In the genomic region with DNA sequence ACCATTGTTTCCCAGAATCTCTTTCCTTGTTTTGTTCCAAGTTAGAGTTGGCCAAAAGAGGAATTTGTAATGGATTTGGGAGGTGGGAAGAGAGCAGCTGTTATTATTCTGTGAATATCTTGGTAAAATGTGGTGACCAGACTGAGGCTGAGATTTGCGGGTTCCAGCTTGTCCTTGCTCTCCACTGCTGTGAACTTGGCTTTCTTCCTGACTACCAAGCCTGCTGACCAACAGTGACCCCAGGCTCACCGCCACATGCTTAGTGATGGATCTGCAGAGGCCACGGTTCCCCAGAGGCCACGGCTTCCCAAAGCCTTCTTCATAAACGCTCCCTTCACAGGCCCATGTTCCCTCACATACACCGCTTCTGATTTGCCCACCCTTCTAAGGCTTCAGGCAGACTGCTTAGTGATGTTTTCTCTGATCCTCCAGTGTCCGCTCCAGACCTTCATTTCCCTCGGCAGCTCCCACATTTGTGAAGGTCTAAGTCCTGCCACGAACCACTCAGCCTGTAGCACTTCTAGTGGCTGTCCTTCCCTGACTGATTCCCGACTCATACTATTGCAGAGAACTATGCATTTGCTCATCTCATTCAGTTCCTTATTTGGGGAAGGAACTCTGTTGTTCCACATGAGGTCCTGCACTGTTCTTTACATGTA, we compare ENCODE assay signal across 18 cellular contexts.
DNase-seq lines count a peak whose midpoint lies in the region; ATAC-seq and TF ChIP-seq lines count a peak whose summit lies in the region.
"Had no signal": no experiment of that assay in that cellular context is flagged by ENCODE, and none has a peak within 500 bp of the region (broad histone marks: within the 10 kb centered on the region; RNA-seq: fewer than 3 reads in every experiment).

No MANE protein-coding gene starts in this region.

- ATAC-seq in Right ventricle myocardium inferior: peak; percentile 93

- H3K9ac ChIP-seq in skeletal muscle tissue (ENCODE audit: low read depth in 1 of 3, low read length in 3 of 3): no peak overlapping the region

- H3K4me1 ChIP-seq in right atrium auricular region (no peaks in the 10 kb centered on the region), left ventricle myocardium inferior (peaks cover 8% of the 10 kb centered on the region), skeletal muscle tissue (ENCODE audit: control insufficient read depth in 3 of 3, insufficient read depth in 3 of 3, low read length in 3 of 3) (peaks cover 2 to 8% (median 4%) of the 10 kb centered on the region in 3 donors)

- H3K36me3 ChIP-seq in right atrium auricular region: no peaks in the 10 kb centered on the region
- no peaks in the 10 kb centered on the region for H3K36me3 ChIP-seq in left ventricle myocardium inferior
- no peaks in the 10 kb centered on the region for H3K36me3 ChIP-seq in skeletal muscle tissue (ENCODE audit: control insufficient read depth in 3 of 3, insufficient read depth in 3 of 3, low read length in 3 of 3)
- no peaks in the 10 kb centered on the region for H3K36me3 ChIP-seq in MG63

- CTCF ChIA-PET in activated CD4-positive, alpha-beta memory T cell treated with anti-CD3 and anti-CD28 coated beads for 36 hours (lab: Charles Lee): no interaction called here

- H3K27ac Mint-ChIP-seq in activated CD4-positive, alpha-beta memory T cell treated with anti-CD3 and anti-CD28 coated beads for 36 hours: no peak overlapping the region

- no peaks in the 10 kb centered on the region for H3K9me3 ChIP-seq in right atrium auricular region
- no peaks in the 10 kb centered on the region for H3K9me3 ChIP-seq in left ventricle myocardium inferior (replicated peaks)
- H3K9me3 ChIP-seq in skeletal muscle tissue (ENCODE audit: control insufficient read depth in 3 of 3, low read length in 3 of 3): no peaks in the 10 kb centered on the region
- no peaks in the 10 kb centered on the region for H3K9me3 ChIP-seq in MG63

- intact Hi-C loops in Right ventricle myocardium inferior (cut with DNase I) (no loop called here), left ventricle myocardium inferior (cut with micrococcal nuclease) (no loop called here)
- intact Hi-C loops in activated CD4-positive, alpha-beta memory T cell treated with anti-CD3 and anti-CD28 coated beads for 36 hours (cut with micrococcal nuclease): no loop called here

- POLR2A ChIA-PET in activated CD4-positive, alpha-beta memory T cell treated with anti-CD3 and anti-CD28 coated beads for 36 hours (lab: Charles Lee): no interaction called here

- H3K4me3 Mint-ChIP-seq in activated CD4-positive, alpha-beta memory T cell treated with anti-CD3 and anti-CD28 coated beads for 36 hours: no peak overlapping the region

- H3K4me1 Mint-ChIP-seq in activated CD4-positive, alpha-beta memory T cell treated with anti-CD3 and anti-CD28 coated beads for 36 hours (ENCODE audit: low read depth): no peaks in the 10 kb centered on the region

- H3K27ac ChIP-seq in right atrium auricular region (peak overlapping the region in 1 of 2 donors; percentile 50), left ventricle myocardium inferior (replicated peaks) (peak overlapping the region; percentile 69), skeletal muscle tissue (ENCODE audit: low read depth, low read length) (peak overlapping the region; percentile 54)

- H3K36me3 Mint-ChIP-seq in activated CD4-positive, alpha-beta memory T cell treated with anti-CD3 and anti-CD28 coated beads for 36 hours: no peaks in the 10 kb centered on the region

- no peaks in the 10 kb centered on the region for H3K9me3 Mint-ChIP-seq in activated CD4-positive, alpha-beta memory T cell treated with anti-CD3 and anti-CD28 coated beads for 36 hours

- DNase-seq in Right ventricle myocardium inferior (ENCODE audit: missing footprints) (peak; percentile 75), right atrium auricular region (ENCODE audit: low spot score) (no peak), left ventricle myocardium inferior (peak; percentile 75), MG63 (no peak), amygdala (lab: John Stamatoyannopoulos, UW) (no peak)
- DNase-seq in activated CD4-positive, alpha-beta memory T cell treated with anti-CD3 and anti-CD28 coated beads for 36 hours: no peak
- no peak for DNase-seq in stimulated activated CD8-positive, alpha-beta memory T cell treated with anti-CD3 and anti-CD28 coated beads, Interleukin-4, amount 100 ng/mL, for 48 hours
- DNase-seq: 8988T, COR-L47, DMS 273 treated with DMSO at 0.1 percent for 48 hours, DND-41, HCEC 1CT, NCI-H1092 treated with DMSO at 0.1 percent for 48 hours, NCI-H2081 treated with DMSO at 0.1 percent for 48 hours, NCI-H446 treated with DMSO at 0.1 percent for 48 hours, NCI-H748 treated with DMSO at 0.1 percent for 48 hours, SIG-M5 had no signal

- no peak overlapping the region for H3K4me3 ChIP-seq in right atrium auricular region
- no peak overlapping the region for H3K4me3 ChIP-seq in left ventricle myocardium inferior
- no peak overlapping the region for H3K4me3 ChIP-seq in skeletal muscle tissue (ENCODE audit: low read length in 3 of 3)
- no peak overlapping the region for H3K4me3 ChIP-seq in MG63

- no peak for TF ChIP-seq CTCF in right atrium auricular region (IDR thresholded peaks at IDR 0.05)
- no peak for TF ChIP-seq CTCF in left ventricle myocardium inferior (IDR thresholded peaks at IDR 0.05; ENCODE audit: borderline replicate concordance)

- peaks cover 3% of the 10 kb centered on the region for H3K27me3 Mint-ChIP-seq in activated CD4-positive, alpha-beta memory T cell treated with anti-CD3 and anti-CD28 coated beads for 36 hours

- no peaks in the 10 kb centered on the region for H3K27me3 ChIP-seq in right atrium auricular region
- no peaks in the 10 kb centered on the region for H3K27me3 ChIP-seq in left ventricle myocardium inferior (ENCODE audit: low read depth)
- H3K27me3 ChIP-seq in skeletal muscle tissue (ENCODE audit: control insufficient read depth in 3 of 3, insufficient read depth in 3 of 3, low read length in 3 of 3): no peaks in the 10 kb centered on the region
- 0 out of 2 replicates have a peak, but pooled peaks cover 2% of the 10 kb centered on the region for H3K27me3 ChIP-seq in MG63

Comparison
In these comparisons a context has a peak if more than half of its experiments do, and no peak if none do; other contexts are left out.
1. DNase-seq: peak in Right ventricle myocardium inferior (single experiment) and left ventricle myocardium inferior (single experiment); none in right atrium auricular region (single experiment), MG63 (single experiment), activated CD4-positive, alpha-beta memory T cell treated with anti-CD3 and anti-CD28 coated beads for 36 hours (single experiment), stimulated activated CD8-positive, alpha-beta memory T cell treated with anti-CD3 and anti-CD28 coated beads, Interleukin-4, amount 100 ng/mL, for 48 hours (single experiment) and amygdala (0 of 56).